In the genomic region with DNA sequence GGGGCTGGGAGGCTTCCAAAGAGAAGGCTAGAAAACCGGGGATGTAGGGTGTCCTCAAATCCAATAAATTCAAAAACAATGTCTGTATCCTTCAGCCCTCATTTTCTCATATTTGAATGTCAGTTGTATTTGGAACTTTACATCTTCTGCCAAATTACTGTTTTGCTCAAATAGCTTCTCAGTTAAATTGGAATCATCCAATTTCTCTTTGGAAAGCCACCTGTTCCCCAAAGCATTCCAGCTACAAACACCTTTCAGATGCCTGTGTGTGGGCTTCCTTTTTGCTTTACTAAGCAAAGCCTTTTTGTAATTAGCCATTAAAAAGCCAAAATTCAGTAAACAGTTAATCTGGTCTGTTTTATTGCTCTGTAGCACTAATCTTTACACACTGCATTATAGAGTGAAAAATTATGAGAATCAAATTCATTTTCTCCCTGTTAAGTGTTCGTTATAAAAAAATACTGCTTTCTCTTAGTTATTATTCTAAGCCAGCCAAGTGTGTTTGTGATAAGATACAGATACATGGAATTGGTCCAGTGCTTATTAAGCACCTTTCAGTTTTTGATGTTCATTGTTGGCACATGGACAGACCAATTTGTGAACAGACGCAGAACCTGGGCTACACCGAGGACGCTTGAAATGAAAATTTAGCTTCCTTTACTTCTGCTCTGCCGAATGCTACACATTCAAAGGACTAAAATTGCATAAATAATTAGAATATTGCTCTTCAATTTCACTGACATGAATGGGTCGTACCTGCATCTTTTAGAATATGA, we compare ENCODE assay signal across 22 cellular contexts.
DNase-seq lines count a peak whose midpoint lies in the region; ATAC-seq, FAIRE-seq and TF ChIP-seq lines count a peak whose summit lies in the region.
"Had no signal": no experiment of that assay in that cellular context is flagged by ENCODE, and none has a peak within 500 bp of the region (broad histone marks: within the 10 kb centered on the region; RNA-seq: fewer than 3 reads in every experiment).

No MANE protein-coding gene starts in this region.

- peaks cover 9% of the 10 kb centered on the region for H3K9me3 Mint-ChIP-seq in activated naive CD8-positive, alpha-beta T cell (ENCODE audit: low read depth)
- H3K9me3 Mint-ChIP-seq in activated naive CD8-positive, alpha-beta T cell treated with anti-CD3 and anti-CD28 coated beads, Interleukin-2, amount 50 U/mL, for 24 hours = no peaks in the 10 kb centered on the region
- peaks cover 2 to 13% (median 4%) of the 10 kb centered on the region in 5 experiments for H3K9me3 Mint-ChIP-seq in brain
- H3K9me3 Mint-ChIP-seq: central memory CD8-positive, alpha-beta T cell; stimulated activated naive CD8-positive, alpha-beta T cell treated with anti-CD3 and anti-CD28 coated beads, Interleukin-15, Interleukin-2, amounts not matched to agents 100 ng/mL and 50 ng/mL, for 24 hours had no signal

- H3K4me1 Mint-ChIP-seq in activated naive CD8-positive, alpha-beta T cell (ENCODE audit: low read depth) = peaks cover 15% of the 10 kb centered on the region
- peaks cover 15% of the 10 kb centered on the region for H3K4me1 Mint-ChIP-seq in activated naive CD8-positive, alpha-beta T cell treated with anti-CD3 and anti-CD28 coated beads, Interleukin-2, amount 50 U/mL, for 24 hours
- peaks cover 29% of the 10 kb centered on the region for H3K4me1 Mint-ChIP-seq in brain

- FAIRE-seq in GM19239 (lab: Jason Lieb, UNC) = no peak
- FAIRE-seq: astrocyte, GM12892 had no signal

- no peak for TF ChIP-seq CTCF in brain (conservative IDR thresholded peaks at IDR 0.05)

- peak overlapping the region; percentile 21 for H3K4me3 Mint-ChIP-seq in activated naive CD8-positive, alpha-beta T cell
- no peak overlapping the region for H3K4me3 Mint-ChIP-seq in activated naive CD8-positive, alpha-beta T cell treated with anti-CD3 and anti-CD28 coated beads, Interleukin-2, amount 50 U/mL, for 24 hours
- H3K4me3 Mint-ChIP-seq in brain = peak overlapping the region in 2 of 5 experiments; percentile 45 to 58
- H3K4me3 Mint-ChIP-seq: central memory CD8-positive, alpha-beta T cell; stimulated activated naive CD8-positive, alpha-beta T cell treated with anti-CD3 and anti-CD28 coated beads, Interleukin-15, Interleukin-2, amounts not matched to agents 100 ng/mL and 50 ng/mL, for 24 hours had no signal

- DNase-seq in NCI-H1092 treated with DMSO at 0.1 percent for 48 hours (lab: John Stamatoyannopoulos, UW) (peak; percentile 62), NCI-H1092 (lab: John Stamatoyannopoulos, UW) (no peak), HK-2 (ENCODE audit: unreplicated experiment) (no peak), GM19239 (ENCODE audit: insufficient read length, low spot score) (no peak)
- DNase-seq in activated naive CD8-positive, alpha-beta T cell treated with anti-CD3 and anti-CD28 coated beads, Interleukin-2, amount 50 U/mL, for 24 hours = no peak
- DNase-seq: 8988T; activated CD4-positive, CD25-positive, alpha-beta regulatory T cell treated with anti-CD3 and anti-CD28 coated beads, Interleukin-2, amount 50 U/mL, for 72 hours; AML-193; Caco-2; heart left ventricle; mesendoderm; NCI-H1417; NCI-H526; right cardiac atrium; tibial artery had no signal

- ATAC-seq in activated naive CD8-positive, alpha-beta T cell treated with anti-CD3 and anti-CD28 coated beads, Interleukin-2, amount 50 U/mL, for 24 hours = no peak
- no peak for ATAC-seq in HG02840 (IDR thresholded peaks at IDR 0.05; ENCODE audit: low FRiP score, unreplicated experiment)

- no peaks in the 10 kb centered on the region for H3K36me3 Mint-ChIP-seq in activated naive CD8-positive, alpha-beta T cell
- H3K36me3 Mint-ChIP-seq in activated naive CD8-positive, alpha-beta T cell treated with anti-CD3 and anti-CD28 coated beads, Interleukin-2, amount 50 U/mL, for 24 hours (ENCODE audit: low read depth) = no peaks in the 10 kb centered on the region
- peaks cover 23% of the 10 kb centered on the region for H3K36me3 Mint-ChIP-seq in brain

- H3K27me3 Mint-ChIP-seq in activated naive CD8-positive, alpha-beta T cell = no peaks in the 10 kb centered on the region
- no peaks in the 10 kb centered on the region for H3K27me3 Mint-ChIP-seq in activated naive CD8-positive, alpha-beta T cell treated with anti-CD3 and anti-CD28 coated beads, Interleukin-2, amount 50 U/mL, for 24 hours
- no peaks in the 10 kb centered on the region for H3K27me3 Mint-ChIP-seq in brain
- H3K27me3 Mint-ChIP-seq: stimulated activated naive CD8-positive, alpha-beta T cell treated with anti-CD3 and anti-CD28 coated beads, Interleukin-15, Interleukin-2, amounts not matched to agents 100 ng/mL and 50 ng/mL, for 24 hours had no signal

- H3K27ac Mint-ChIP-seq in activated naive CD8-positive, alpha-beta T cell = no peak overlapping the region
- H3K27ac Mint-ChIP-seq in activated naive CD8-positive, alpha-beta T cell treated with anti-CD3 and anti-CD28 coated beads, Interleukin-2, amount 50 U/mL, for 24 hours = no peak overlapping the region
- peak overlapping the region in 4 of 5 experiments; percentile 35 to 95 (median 64) for H3K27ac Mint-ChIP-seq in brain
- H3K27ac Mint-ChIP-seq: stimulated activated naive CD8-positive, alpha-beta T cell treated with anti-CD3 and anti-CD28 coated beads, Interleukin-15, Interleukin-2, amounts not matched to agents 100 ng/mL and 50 ng/mL, for 24 hours had no signal

Comparison
In these comparisons a context has a peak if more than half of its experiments do, and no peak if none do; other contexts are left out.
1. H3K27ac Mint-ChIP-seq: peak in brain (4 of 5); none in activated naive CD8-positive, alpha-beta T cell (single experiment) and activated naive CD8-positive, alpha-beta T cell treated with anti-CD3 and anti-CD28 coated beads, Interleukin-2, amount 50 U/mL, for 24 hours (single experiment).